Comparison of ENCODE assay signal across 1 cellular context in the genomic region with DNA sequence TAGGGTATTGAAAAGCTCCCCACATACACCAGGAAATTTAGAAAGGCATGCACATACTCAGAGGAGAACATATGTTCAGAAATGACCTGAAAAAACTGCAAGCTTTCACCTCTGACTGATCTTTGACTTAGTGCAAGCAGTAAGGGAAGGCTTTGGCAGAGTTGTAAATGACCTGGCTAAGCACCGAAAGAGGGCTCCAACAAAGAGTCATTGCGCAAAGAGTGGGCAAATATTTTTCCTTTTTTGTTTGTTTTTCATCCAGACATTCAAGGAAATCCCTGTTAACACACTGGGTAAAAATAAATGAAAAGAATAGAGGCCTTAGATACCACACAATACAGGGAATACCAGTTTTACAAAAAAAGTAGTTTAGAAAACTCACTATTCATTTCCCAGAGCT.
TF ChIP-seq lines count a peak whose summit lies in the region.

No MANE protein-coding gene starts in this region.

TF ChIP-seq in HepG2, 621 proteins besides CTCF, POLR2A, EP300 and RAD21 (continued from another document and continues in another):
- TF ChIP-seq, protein P1, sequence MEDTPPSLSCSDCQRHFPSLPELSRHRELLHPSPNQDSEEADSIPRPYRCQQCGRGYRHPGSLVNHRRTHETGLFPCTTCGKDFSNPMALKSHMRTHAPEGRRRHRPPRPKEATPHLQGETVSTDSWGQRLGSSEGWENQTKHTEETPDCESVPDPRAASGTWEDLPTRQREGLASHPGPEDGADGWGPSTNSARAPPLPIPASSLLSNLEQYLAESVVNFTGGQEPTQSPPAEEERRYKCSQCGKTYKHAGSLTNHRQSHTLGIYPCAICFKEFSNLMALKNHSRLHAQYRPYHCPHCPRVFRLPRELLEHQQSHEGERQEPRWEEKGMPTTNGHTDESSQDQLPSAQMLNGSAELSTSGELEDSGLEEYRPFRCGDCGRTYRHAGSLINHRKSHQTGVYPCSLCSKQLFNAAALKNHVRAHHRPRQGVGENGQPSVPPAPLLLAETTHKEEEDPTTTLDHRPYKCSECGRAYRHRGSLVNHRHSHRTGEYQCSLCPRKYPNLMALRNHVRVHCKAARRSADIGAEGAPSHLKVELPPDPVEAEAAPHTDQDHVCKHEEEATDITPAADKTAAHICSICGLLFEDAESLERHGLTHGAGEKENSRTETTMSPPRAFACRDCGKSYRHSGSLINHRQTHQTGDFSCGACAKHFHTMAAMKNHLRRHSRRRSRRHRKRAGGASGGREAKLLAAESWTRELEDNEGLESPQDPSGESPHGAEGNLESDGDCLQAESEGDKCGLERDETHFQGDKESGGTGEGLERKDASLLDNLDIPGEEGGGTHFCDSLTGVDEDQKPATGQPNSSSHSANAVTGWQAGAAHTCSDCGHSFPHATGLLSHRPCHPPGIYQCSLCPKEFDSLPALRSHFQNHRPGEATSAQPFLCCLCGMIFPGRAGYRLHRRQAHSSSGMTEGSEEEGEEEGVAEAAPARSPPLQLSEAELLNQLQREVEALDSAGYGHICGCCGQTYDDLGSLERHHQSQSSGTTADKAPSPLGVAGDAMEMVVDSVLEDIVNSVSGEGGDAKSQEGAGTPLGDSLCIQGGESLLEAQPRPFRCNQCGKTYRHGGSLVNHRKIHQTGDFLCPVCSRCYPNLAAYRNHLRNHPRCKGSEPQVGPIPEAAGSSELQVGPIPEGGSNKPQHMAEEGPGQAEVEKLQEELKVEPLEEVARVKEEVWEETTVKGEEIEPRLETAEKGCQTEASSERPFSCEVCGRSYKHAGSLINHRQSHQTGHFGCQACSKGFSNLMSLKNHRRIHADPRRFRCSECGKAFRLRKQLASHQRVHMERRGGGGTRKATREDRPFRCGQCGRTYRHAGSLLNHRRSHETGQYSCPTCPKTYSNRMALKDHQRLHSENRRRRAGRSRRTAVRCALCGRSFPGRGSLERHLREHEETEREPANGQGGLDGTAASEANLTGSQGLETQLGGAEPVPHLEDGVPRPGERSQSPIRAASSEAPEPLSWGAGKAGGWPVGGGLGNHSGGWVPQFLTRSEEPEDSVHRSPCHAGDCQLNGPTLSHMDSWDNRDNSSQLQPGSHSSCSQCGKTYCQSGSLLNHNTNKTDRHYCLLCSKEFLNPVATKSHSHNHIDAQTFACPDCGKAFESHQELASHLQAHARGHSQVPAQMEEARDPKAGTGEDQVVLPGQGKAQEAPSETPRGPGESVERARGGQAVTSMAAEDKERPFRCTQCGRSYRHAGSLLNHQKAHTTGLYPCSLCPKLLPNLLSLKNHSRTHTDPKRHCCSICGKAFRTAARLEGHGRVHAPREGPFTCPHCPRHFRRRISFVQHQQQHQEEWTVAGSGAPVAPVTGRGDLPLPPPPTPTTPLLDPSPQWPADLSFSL (CRISPR knock-in tag; IDR thresholded peaks at IDR 0.05) = no peak
- TF ChIP-seq KLF12 (CRISPR knock-in tag; IDR thresholded peaks at IDR 0.05; ENCODE audit: borderline replicate concordance) (no peak), EZH2 (conservative IDR thresholded peaks at IDR 0.05; ENCODE audit: low read depth, low read length) (no peak), SOX6 (IDR thresholded peaks at IDR 0.05) (no peak), SOX6 (CRISPR knock-in tag; IDR thresholded peaks at IDR 0.05) (peak; percentile 88), CC2D1A (CRISPR knock-in tag; IDR thresholded peaks at IDR 0.05) (no peak), ZNF7 (CRISPR knock-in tag; IDR thresholded peaks at IDR 0.05) (no peak), ZZZ3 (CRISPR knock-in tag; IDR thresholded peaks at IDR 0.05; ENCODE audit: borderline replicate concordance) (no peak), ZNF607 (CRISPR knock-in tag; IDR thresholded peaks at IDR 0.05; ENCODE audit: borderline replicate concordance) (no peak), JUNB (CRISPR knock-in tag; IDR thresholded peaks at IDR 0.05; ENCODE audit: borderline replicate concordance) (no peak), TAF1 (CRISPR knock-in tag; IDR thresholded peaks at IDR 0.05) (no peak), CCDC6 (CRISPR knock-in tag; IDR thresholded peaks at IDR 0.05) (no peak), KLF11 (CRISPR knock-in tag; IDR thresholded peaks at IDR 0.05) (no peak), RBAK (CRISPR knock-in tag; IDR thresholded peaks at IDR 0.05) (no peak), ZNF24 (IDR thresholded peaks at IDR 0.05) (no peak), PRMT3 (CRISPR knock-in tag; IDR thresholded peaks at IDR 0.05; ENCODE audit: borderline replicate concordance, low read depth) (no peak), ZNF124 (CRISPR knock-in tag; IDR thresholded peaks at IDR 0.05) (no peak), SETDB1 (CRISPR knock-in tag; IDR thresholded peaks at IDR 0.05; ENCODE audit: borderline replicate concordance) (no peak), NCOR1 (IDR thresholded peaks at IDR 0.05; ENCODE audit: borderline replicate concordance, low read length) (peak; percentile 38; the same call in 1 of the 2 replicates), DR1 (CRISPR knock-in tag; IDR thresholded peaks at IDR 0.05) (no peak), JARID2 (CRISPR knock-in tag; IDR thresholded peaks at IDR 0.05; ENCODE audit: insufficient replicate concordance) (no peak)
- TF ChIP-seq, protein P2, sequence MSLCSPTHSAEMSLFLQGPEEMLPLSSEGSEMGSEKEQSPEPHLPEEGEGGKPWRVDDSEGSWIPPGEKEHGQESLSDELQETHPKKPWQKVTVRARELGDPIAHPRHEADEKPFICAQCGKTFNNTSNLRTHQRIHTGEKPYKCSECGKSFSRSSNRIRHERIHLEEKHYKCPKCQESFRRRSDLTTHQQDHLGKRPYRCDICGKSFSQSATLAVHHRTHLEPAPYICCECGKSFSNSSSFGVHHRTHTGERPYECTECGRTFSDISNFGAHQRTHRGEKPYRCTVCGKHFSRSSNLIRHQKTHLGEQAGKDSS (CRISPR knock-in tag; IDR thresholded peaks at IDR 0.05; ENCODE audit: borderline replicate concordance, low read depth) = no peak
- TF ChIP-seq, protein P3, sequence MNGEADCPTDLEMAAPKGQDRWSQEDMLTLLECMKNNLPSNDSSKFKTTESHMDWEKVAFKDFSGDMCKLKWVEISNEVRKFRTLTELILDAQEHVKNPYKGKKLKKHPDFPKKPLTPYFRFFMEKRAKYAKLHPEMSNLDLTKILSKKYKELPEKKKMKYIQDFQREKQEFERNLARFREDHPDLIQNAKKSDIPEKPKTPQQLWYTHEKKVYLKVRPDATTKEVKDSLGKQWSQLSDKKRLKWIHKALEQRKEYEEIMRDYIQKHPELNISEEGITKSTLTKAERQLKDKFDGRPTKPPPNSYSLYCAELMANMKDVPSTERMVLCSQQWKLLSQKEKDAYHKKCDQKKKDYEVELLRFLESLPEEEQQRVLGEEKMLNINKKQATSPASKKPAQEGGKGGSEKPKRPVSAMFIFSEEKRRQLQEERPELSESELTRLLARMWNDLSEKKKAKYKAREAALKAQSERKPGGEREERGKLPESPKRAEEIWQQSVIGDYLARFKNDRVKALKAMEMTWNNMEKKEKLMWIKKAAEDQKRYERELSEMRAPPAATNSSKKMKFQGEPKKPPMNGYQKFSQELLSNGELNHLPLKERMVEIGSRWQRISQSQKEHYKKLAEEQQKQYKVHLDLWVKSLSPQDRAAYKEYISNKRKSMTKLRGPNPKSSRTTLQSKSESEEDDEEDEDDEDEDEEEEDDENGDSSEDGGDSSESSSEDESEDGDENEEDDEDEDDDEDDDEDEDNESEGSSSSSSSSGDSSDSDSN (CRISPR knock-in tag; IDR thresholded peaks at IDR 0.05) = no peak
- TF ChIP-seq, protein P4, sequence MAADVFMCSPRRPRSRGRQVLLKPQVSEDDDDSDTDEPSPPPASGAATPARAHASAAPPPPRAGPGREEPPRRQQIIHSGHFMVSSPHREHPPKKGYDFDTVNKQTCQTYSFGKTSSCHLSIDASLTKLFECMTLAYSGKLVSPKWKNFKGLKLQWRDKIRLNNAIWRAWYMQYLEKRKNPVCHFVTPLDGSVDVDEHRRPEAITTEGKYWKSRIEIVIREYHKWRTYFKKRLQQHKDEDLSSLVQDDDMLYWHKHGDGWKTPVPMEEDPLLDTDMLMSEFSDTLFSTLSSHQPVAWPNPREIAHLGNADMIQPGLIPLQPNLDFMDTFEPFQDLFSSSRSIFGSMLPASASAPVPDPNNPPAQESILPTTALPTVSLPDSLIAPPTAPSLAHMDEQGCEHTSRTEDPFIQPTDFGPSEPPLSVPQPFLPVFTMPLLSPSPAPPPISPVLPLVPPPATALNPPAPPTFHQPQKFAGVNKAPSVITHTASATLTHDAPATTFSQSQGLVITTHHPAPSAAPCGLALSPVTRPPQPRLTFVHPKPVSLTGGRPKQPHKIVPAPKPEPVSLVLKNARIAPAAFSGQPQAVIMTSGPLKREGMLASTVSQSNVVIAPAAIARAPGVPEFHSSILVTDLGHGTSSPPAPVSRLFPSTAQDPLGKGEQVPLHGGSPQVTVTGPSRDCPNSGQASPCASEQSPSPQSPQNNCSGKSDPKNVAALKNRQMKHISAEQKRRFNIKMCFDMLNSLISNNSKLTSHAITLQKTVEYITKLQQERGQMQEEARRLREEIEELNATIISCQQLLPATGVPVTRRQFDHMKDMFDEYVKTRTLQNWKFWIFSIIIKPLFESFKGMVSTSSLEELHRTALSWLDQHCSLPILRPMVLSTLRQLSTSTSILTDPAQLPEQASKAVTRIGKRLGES (CRISPR knock-in tag; IDR thresholded peaks at IDR 0.05; ENCODE audit: borderline replicate concordance) = no peak
- TF ChIP-seq, protein P5, sequence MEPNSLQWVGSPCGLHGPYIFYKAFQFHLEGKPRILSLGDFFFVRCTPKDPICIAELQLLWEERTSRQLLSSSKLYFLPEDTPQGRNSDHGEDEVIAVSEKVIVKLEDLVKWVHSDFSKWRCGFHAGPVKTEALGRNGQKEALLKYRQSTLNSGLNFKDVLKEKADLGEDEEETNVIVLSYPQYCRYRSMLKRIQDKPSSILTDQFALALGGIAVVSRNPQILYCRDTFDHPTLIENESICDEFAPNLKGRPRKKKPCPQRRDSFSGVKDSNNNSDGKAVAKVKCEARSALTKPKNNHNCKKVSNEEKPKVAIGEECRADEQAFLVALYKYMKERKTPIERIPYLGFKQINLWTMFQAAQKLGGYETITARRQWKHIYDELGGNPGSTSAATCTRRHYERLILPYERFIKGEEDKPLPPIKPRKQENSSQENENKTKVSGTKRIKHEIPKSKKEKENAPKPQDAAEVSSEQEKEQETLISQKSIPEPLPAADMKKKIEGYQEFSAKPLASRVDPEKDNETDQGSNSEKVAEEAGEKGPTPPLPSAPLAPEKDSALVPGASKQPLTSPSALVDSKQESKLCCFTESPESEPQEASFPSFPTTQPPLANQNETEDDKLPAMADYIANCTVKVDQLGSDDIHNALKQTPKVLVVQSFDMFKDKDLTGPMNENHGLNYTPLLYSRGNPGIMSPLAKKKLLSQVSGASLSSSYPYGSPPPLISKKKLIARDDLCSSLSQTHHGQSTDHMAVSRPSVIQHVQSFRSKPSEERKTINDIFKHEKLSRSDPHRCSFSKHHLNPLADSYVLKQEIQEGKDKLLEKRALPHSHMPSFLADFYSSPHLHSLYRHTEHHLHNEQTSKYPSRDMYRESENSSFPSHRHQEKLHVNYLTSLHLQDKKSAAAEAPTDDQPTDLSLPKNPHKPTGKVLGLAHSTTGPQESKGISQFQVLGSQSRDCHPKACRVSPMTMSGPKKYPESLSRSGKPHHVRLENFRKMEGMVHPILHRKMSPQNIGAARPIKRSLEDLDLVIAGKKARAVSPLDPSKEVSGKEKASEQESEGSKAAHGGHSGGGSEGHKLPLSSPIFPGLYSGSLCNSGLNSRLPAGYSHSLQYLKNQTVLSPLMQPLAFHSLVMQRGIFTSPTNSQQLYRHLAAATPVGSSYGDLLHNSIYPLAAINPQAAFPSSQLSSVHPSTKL (CRISPR knock-in tag; IDR thresholded peaks at IDR 0.05) = peak; percentile 86
- TF ChIP-seq, protein P6, sequence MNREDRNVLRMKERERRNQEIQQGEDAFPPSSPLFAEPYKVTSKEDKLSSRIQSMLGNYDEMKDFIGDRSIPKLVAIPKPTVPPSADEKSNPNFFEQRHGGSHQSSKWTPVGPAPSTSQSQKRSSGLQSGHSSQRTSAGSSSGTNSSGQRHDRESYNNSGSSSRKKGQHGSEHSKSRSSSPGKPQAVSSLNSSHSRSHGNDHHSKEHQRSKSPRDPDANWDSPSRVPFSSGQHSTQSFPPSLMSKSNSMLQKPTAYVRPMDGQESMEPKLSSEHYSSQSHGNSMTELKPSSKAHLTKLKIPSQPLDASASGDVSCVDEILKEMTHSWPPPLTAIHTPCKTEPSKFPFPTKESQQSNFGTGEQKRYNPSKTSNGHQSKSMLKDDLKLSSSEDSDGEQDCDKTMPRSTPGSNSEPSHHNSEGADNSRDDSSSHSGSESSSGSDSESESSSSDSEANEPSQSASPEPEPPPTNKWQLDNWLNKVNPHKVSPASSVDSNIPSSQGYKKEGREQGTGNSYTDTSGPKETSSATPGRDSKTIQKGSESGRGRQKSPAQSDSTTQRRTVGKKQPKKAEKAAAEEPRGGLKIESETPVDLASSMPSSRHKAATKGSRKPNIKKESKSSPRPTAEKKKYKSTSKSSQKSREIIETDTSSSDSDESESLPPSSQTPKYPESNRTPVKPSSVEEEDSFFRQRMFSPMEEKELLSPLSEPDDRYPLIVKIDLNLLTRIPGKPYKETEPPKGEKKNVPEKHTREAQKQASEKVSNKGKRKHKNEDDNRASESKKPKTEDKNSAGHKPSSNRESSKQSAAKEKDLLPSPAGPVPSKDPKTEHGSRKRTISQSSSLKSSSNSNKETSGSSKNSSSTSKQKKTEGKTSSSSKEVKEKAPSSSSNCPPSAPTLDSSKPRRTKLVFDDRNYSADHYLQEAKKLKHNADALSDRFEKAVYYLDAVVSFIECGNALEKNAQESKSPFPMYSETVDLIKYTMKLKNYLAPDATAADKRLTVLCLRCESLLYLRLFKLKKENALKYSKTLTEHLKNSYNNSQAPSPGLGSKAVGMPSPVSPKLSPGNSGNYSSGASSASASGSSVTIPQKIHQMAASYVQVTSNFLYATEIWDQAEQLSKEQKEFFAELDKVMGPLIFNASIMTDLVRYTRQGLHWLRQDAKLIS (CRISPR knock-in tag; IDR thresholded peaks at IDR 0.05) = no peak
- TF ChIP-seq, protein P7, sequence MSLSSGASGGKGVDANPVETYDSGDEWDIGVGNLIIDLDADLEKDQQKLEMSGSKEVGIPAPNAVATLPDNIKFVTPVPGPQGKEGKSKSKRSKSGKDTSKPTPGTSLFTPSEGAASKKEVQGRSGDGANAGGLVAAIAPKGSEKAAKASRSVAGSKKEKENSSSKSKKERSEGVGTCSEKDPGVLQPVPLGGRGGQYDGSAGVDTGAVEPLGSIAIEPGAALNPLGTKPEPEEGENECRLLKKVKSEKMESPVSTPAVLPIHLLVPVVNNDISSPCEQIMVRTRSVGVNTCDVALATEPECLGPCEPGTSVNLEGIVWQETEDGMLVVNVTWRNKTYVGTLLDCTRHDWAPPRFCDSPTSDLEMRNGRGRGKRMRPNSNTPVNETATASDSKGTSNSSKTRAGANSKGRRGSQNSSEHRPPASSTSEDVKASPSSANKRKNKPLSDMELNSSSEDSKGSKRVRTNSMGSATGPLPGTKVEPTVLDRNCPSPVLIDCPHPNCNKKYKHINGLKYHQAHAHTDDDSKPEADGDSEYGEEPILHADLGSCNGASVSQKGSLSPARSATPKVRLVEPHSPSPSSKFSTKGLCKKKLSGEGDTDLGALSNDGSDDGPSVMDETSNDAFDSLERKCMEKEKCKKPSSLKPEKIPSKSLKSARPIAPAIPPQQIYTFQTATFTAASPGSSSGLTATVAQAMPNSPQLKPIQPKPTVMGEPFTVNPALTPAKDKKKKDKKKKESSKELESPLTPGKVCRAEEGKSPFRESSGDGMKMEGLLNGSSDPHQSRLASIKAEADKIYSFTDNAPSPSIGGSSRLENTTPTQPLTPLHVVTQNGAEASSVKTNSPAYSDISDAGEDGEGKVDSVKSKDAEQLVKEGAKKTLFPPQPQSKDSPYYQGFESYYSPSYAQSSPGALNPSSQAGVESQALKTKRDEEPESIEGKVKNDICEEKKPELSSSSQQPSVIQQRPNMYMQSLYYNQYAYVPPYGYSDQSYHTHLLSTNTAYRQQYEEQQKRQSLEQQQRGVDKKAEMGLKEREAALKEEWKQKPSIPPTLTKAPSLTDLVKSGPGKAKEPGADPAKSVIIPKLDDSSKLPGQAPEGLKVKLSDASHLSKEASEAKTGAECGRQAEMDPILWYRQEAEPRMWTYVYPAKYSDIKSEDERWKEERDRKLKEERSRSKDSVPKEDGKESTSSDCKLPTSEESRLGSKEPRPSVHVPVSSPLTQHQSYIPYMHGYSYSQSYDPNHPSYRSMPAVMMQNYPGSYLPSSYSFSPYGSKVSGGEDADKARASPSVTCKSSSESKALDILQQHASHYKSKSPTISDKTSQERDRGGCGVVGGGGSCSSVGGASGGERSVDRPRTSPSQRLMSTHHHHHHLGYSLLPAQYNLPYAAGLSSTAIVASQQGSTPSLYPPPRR (CRISPR knock-in tag; IDR thresholded peaks at IDR 0.05; ENCODE audit: borderline replicate concordance) = no peak
